In genomic region chr15:99213187-99213811, GRCh38 we compare ENCODE assay signal across 8 cellular contexts. TPM values are rescaled to one million over a fixed set of nuclear protein-coding genes. Genes with fewer than 3 reads are reported as not detected.
A peak's percentile ranks its signal among the peaks of the same experiment; 100 is the strongest.
DNase-seq lines count a peak whose midpoint lies in the region; ATAC-seq and TF ChIP-seq lines count a peak whose summit lies in the region.

No MANE protein-coding gene starts in this region.

- H3K9me3 Mint-ChIP-seq in activated T-cell treated with anti-CD3 and anti-CD28 coated beads, Interleukin-2, amount 50 U/mL, for 72 hours = no peaks in the 10 kb centered on the region
- no peaks in the 10 kb centered on the region for H3K9me3 Mint-ChIP-seq in neural crest cell

- no peak overlapping the region for H2AFZ ChIP-seq in PC-3 (ENCODE audit: low read length)

- H3K9me3 ChIP-seq in PC-3 (ENCODE audit: low read length) = no peaks in the 10 kb centered on the region
- no peaks in the 10 kb centered on the region for H3K9me3 ChIP-seq in stomach smooth muscle (ENCODE audit: control insufficient read depth in 2 of 2, low read length in 2 of 2)

- intact Hi-C loops in PC-3 (cut with micrococcal nuclease) = loop anchor here (1.0 kb wide), 3 partner anchors 89 to 113 kb away; no protein-coding TSS in a partner anchor

- H3K4me3 Mint-ChIP-seq in activated T-cell treated with anti-CD3 and anti-CD28 coated beads, Interleukin-2, amount 50 U/mL, for 72 hours = no peak overlapping the region
- H3K4me3 Mint-ChIP-seq in neural crest cell = no peak overlapping the region

- no peak overlapping the region for H3K27ac Mint-ChIP-seq in activated T-cell treated with anti-CD3 and anti-CD28 coated beads, Interleukin-2, amount 50 U/mL, for 72 hours
- H3K27ac Mint-ChIP-seq in neural crest cell (ENCODE audit: unreplicated experiment) = no peak overlapping the region

- no peaks in the 10 kb centered on the region for H3K36me3 Mint-ChIP-seq in activated T-cell treated with anti-CD3 and anti-CD28 coated beads, Interleukin-2, amount 50 U/mL, for 72 hours (ENCODE audit: insufficient read depth in 2 of 2)
- H3K36me3 Mint-ChIP-seq in neural crest cell (ENCODE audit: low read depth) = peaks cover 3% of the 10 kb centered on the region

- H4K20me1 ChIP-seq in PC-3 (ENCODE audit: low read length) = no peaks in the 10 kb centered on the region

- no peak overlapping the region for H3K4me3 ChIP-seq in AG10803 (ENCODE audit: low read length)
- no peak overlapping the region for H3K4me3 ChIP-seq in PC-3 (ENCODE audit: low read length)
- no peak overlapping the region for H3K4me3 ChIP-seq in fibroblast of pulmonary artery (replicated peaks; ENCODE audit: low read depth, low read length)
- no peak overlapping the region for H3K4me3 ChIP-seq in stomach smooth muscle (ENCODE audit: low read length in 2 of 2)

- H3K27ac ChIP-seq in PC-3 (ENCODE audit: low read length) (no peak overlapping the region), stomach smooth muscle (ENCODE audit: low read length) (peak overlapping the region; percentile 88)

- H3K9me2 ChIP-seq in PC-3 (replicated peaks; ENCODE audit: low read length) = no peaks in the 10 kb centered on the region

- H3K4me2 ChIP-seq in PC-3 (ENCODE audit: low read length) = no peak overlapping the region

- H3K27me3 ChIP-seq in PC-3 (ENCODE audit: low read length) (no peaks in the 10 kb centered on the region), stomach smooth muscle (ENCODE audit: control insufficient read depth in 1 of 2, insufficient read depth in 2 of 2, low read length in 2 of 2) (no peaks in the 10 kb centered on the region)

- TF ChIP-seq CTCF in AG10803 (conservative IDR thresholded peaks at IDR 0.05; ENCODE audit: low read length) = peak; percentile 95
- TF ChIP-seq CTCF in PC-3 (conservative IDR thresholded peaks at IDR 0.05; ENCODE audit: low read depth, low read length) = peak; percentile 92
- TF ChIP-seq CTCF in fibroblast of pulmonary artery (IDR thresholded peaks at IDR 0.05; ENCODE audit: low read length, missing control alignments) = peak; percentile 95
- TF ChIP-seq CTCF in neural crest cell (conservative IDR thresholded peaks at IDR 0.05) = peak; percentile 94

- H3K36me3 ChIP-seq in PC-3 (ENCODE audit: low read depth, low read length) = no peaks in the 10 kb centered on the region
- peaks cover 8 to 14% of the 10 kb centered on the region in 2 donors for H3K36me3 ChIP-seq in stomach smooth muscle (ENCODE audit: control insufficient read depth in 2 of 2, insufficient read depth in 2 of 2, low read length in 2 of 2)

- POLR2A ChIA-PET in PC-3 (lab: Charles Lee; ENCODE audit: unreplicated experiment) = interaction anchor here (0.6 kb wide), 1 partner anchor 39 kb away, joined by 3 read pairs; no protein-coding TSS in a partner anchor

- H3K9ac ChIP-seq in PC-3 (ENCODE audit: low read length) = no peak overlapping the region
- no peak overlapping the region for H3K9ac ChIP-seq in stomach smooth muscle (ENCODE audit: low read length in 2 of 2)

- H3K4me1 ChIP-seq in PC-3 (ENCODE audit: insufficient read depth, low read length) (no peaks in the 10 kb centered on the region), stomach smooth muscle (ENCODE audit: control insufficient read depth, insufficient read depth, low read length) (no peaks in the 10 kb centered on the region)

- ATAC-seq in GM18909 (IDR thresholded peaks at IDR 0.05; ENCODE audit: poor library complexity, unreplicated experiment) (peak; percentile 72), PC-3 (peak; percentile 79)
- peak; percentile 60 to 68 for ATAC-seq in activated T-cell treated with anti-CD3 and anti-CD28 coated beads, Interleukin-2, amount 50 U/mL, for 72 hours (replicated peaks in 1 of 2)

- no peaks in the 10 kb centered on the region for H3K79me2 ChIP-seq in PC-3 (ENCODE audit: low read length)

- no peaks in the 10 kb centered on the region for H3K4me1 Mint-ChIP-seq in activated T-cell treated with anti-CD3 and anti-CD28 coated beads, Interleukin-2, amount 50 U/mL, for 72 hours (ENCODE audit: low read depth)
- no peaks in the 10 kb centered on the region for H3K4me1 Mint-ChIP-seq in neural crest cell

- CTCF ChIA-PET in PC-3 (lab: Charles Lee) = interaction anchor here (1.3 kb wide), 1 partner anchor 113 kb away, joined by 4 read pairs; no protein-coding TSS in a partner anchor

- peak; percentile 69 for DNase-seq in AG10803 (ENCODE audit: low read depth)
- DNase-seq in HPDE6-E6E7 (ENCODE audit: extremely low spot score) = peak; percentile 50
- DNase-seq in PC-3 = peak; percentile 78
- DNase-seq in activated T-cell treated with anti-CD3 and anti-CD28 coated beads, Interleukin-2, amount 50 U/mL, for 72 hours = peak; percentile 65 to 66
- peak; percentile 78 for DNase-seq in fibroblast of pulmonary artery (ENCODE audit: low read depth)
- DNase-seq in neural crest cell (ENCODE audit: low read depth, low spot score) = peak; percentile 69

- BruUV-seq in PC-3 (replicated peaks; lab: Mats Ljungman, UMichigan) = no TSS peak

- H3K27me3 Mint-ChIP-seq in activated T-cell treated with anti-CD3 and anti-CD28 coated beads, Interleukin-2, amount 50 U/mL, for 72 hours (ENCODE audit: low read depth) = no peaks in the 10 kb centered on the region
- no peaks in the 10 kb centered on the region for H3K27me3 Mint-ChIP-seq in neural crest cell (ENCODE audit: low read depth)

- H3F3A ChIP-seq in PC-3 (ENCODE audit: low read length, unreplicated experiment) = no peaks in the 10 kb centered on the region

RNA-seq across cellular contexts. Expression of gene TTC23, which starts 36.1 kb away (rescaled TPM):
- total RNA-seq in PC-3 (2014; rRNA removed) (8.2 and 10.4 TPM in 2 replicates), neural crest cell (25.7 and 33.0 TPM in 2 replicates)
- 1 to 10 TPM; 3.9 to 4.6 TPM for total RNA-seq in activated T-cell treated with anti-CD3 and anti-CD28 coated beads, Interleukin-2, amount 50 U/mL, for 72 hours

RNA-seq across cellular contexts. Expression of gene LRRC28, which starts 38.0 kb away (rescaled TPM):
- total RNA-seq in PC-3 (2014; rRNA removed) (10.6 and 14.9 TPM in 2 replicates), neural crest cell (28.8 and 34.4 TPM in 2 replicates)
- total RNA-seq in activated T-cell treated with anti-CD3 and anti-CD28 coated beads, Interleukin-2, amount 50 U/mL, for 72 hours = 10 to 100 TPM; 23.3 to 29.0 TPM
